In the genomic region with DNA sequence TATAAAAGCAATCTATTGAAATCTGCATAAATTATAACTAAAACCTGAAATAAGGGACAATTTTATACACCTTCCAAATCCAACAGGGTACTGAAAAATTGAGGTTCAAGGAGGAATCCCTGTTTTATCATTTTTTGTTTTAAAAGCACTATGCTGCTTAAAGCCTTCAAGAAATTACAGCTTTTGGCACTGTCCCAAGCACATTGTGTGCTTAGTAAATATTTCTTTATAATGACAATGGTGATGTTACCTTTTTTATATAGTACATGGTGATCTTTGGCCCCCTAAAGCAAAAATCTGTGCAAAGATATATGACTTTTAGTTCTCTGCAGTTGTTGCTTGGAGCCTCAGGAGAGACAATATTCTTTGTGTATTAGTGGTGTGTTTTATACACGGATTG, we compare ENCODE assay signal across 18 cellular contexts.
"Had no signal": no experiment of that assay in that cellular context is flagged by ENCODE, and none has a peak within 500 bp of the region (broad histone marks: within the 10 kb centered on the region; RNA-seq: fewer than 3 reads in every experiment).

No MANE protein-coding gene starts in this region.

- H3K27ac Mint-ChIP-seq: effector memory CD8-positive, alpha-beta T cell; stimulated activated naive CD8-positive, alpha-beta T cell treated with anti-CD3 and anti-CD28 coated beads, Interleukin-15, Interleukin-2, amounts not matched to agents 100 ng/mL and 50 ng/mL, for 24 hours; type B pancreatic cell had no signal

- H3K36me3 ChIP-seq: gastroesophageal sphincter, heart right ventricle, right lobe of liver, suprapubic skin had no signal

- H3K27me3 ChIP-seq: gastroesophageal sphincter, heart right ventricle, right lobe of liver, suprapubic skin had no signal

- DNase-seq: activated CD4-positive, alpha-beta T cell treated with anti-CD3 and anti-CD28 coated beads for 1 hour; activated CD4-positive, alpha-beta T cell treated with anti-CD3 and anti-CD28 coated beads, Interleukin-2, amount 50 U/mL, for 4 hours; activated naive CD4-positive, alpha-beta T cell treated with Interleukin-2 at 50 U/mL for 16 hours; activated T-cell treated with anti-CD3 and anti-CD28 coated beads for 4 hours; aorta; cerebellar nuclear complex; effector memory CD8-positive, alpha-beta T cell; heart right ventricle; islet precursor cell; mammary epithelial cell; right lobe of liver; T-helper 9 cell had no signal

- H3K27ac ChIP-seq: epithelial cell of prostate, gastroesophageal sphincter, heart right ventricle, right lobe of liver, suprapubic skin had no signal

- H3K9me3 ChIP-seq: gastroesophageal sphincter, heart right ventricle, right lobe of liver, suprapubic skin had no signal

- H3K36me3 Mint-ChIP-seq: type B pancreatic cell had no signal

- H3K4me1 Mint-ChIP-seq: neural crest cell had no signal

- H3K4me3 ChIP-seq: gastroesophageal sphincter, heart right ventricle, right lobe of liver, suprapubic skin had no signal

- H3K4me3 Mint-ChIP-seq: effector memory CD8-positive, alpha-beta T cell; neural crest cell; stimulated activated naive CD8-positive, alpha-beta T cell treated with anti-CD3 and anti-CD28 coated beads, Interleukin-15, Interleukin-2, amounts not matched to agents 100 ng/mL and 50 ng/mL, for 24 hours; type B pancreatic cell had no signal

- H3K9me3 Mint-ChIP-seq: neural crest cell; stimulated activated naive CD8-positive, alpha-beta T cell treated with anti-CD3 and anti-CD28 coated beads, Interleukin-15, Interleukin-2, amounts not matched to agents 100 ng/mL and 50 ng/mL, for 24 hours; type B pancreatic cell had no signal

- H3K4me1 ChIP-seq: heart right ventricle, right lobe of liver, suprapubic skin had no signal

- H3K27me3 Mint-ChIP-seq: effector memory CD8-positive, alpha-beta T cell had no signal
